10 cellular contexts compared by ENCODE assay signal in the genomic region with DNA sequence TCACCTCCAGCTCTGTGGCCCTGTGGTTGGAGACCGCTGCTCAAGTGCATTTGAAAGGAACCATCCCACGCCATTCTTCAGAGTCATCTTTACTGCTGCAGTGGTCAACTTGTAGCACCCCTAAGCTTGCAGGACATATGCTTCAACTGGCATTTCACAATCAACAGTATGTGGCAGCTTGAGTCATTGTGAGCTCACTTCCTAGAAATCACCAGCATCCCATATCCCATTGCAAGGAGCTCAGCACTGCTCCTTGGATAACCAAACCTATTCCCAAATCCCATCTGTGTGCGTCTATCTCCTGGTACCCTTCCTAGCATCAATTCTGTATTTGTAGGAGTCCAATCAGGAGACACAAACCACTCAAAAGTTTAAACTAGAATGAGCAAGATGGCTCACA. TPM values are rescaled to one million over a fixed set of nuclear protein-coding genes. Genes with fewer than 3 reads are reported as not detected.
"Had no signal": no experiment of that assay in that cellular context is flagged by ENCODE, and none has a peak within 500 bp of the region (broad histone marks: within the 10 kb centered on the region; RNA-seq: fewer than 3 reads in every experiment).

No MANE protein-coding gene starts in this region.

RNA-seq across cellular contexts. Expression of a gene that starts 51.0 kb away (rescaled TPM):
- total RNA-seq: OCI-LY7, PC-3, PC-9, Peyer's patch, Right ventricle myocardium inferior, Right ventricle myocardium superior, RPMI7951, SJCRH30, SJSA1, SK-MEL-5 had no signal
